Comparison of ENCODE assay signal across 25 cellular contexts in the genomic region with DNA sequence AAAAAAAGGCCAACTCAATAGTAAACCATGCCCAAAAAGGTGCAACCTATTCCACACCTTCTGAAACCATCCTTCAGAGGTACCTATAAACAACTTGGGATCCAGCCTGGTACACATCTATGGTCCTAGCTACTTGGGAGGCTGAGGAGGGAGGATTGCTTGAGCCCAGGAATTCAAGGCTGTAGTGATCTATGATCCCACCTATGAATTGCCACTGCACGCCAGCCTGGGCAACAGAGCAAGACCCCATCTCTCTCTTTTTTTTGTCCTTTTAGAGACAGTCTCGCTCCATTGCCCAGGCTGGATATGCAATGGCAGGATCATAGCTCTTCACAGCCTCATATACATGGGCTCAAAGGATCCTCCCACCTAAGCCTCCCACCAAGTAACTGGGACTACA. TPM values are rescaled to one million over a fixed set of nuclear protein-coding genes. Genes with fewer than 3 reads are reported as not detected.
"Had no signal": no experiment of that assay in that cellular context is flagged by ENCODE, and none has a peak within 500 bp of the region (broad histone marks: within the 10 kb centered on the region; RNA-seq: fewer than 3 reads in every experiment).

No MANE protein-coding gene starts in this region.

- H3K4me3 Mint-ChIP-seq: activated CD8-positive, alpha-beta T cell treated with anti-CD3 and anti-CD28 coated beads for 36 hours; activated naive CD4-positive, alpha-beta T cell treated with anti-CD3 and anti-CD28 coated beads, Interleukin-2, amount 10 ng/mL, durations not matched to agents 7 days and 5 days; activated naive CD8-positive, alpha-beta T cell treated with anti-CD3 and anti-CD28 coated beads for 36 hours; activated T-cell treated with anti-CD3 and anti-CD28 coated beads, Interleukin-2, amount 50 U/mL, for 72 hours; T-cell had no signal

- H3K27me3 Mint-ChIP-seq: activated CD8-positive, alpha-beta T cell treated with anti-CD3 and anti-CD28 coated beads for 36 hours; activated naive CD4-positive, alpha-beta T cell treated with anti-CD3 and anti-CD28 coated beads, Interleukin-2, amount 10 ng/mL, durations not matched to agents 7 days and 5 days; activated naive CD8-positive, alpha-beta T cell treated with anti-CD3 and anti-CD28 coated beads for 36 hours; T-cell had no signal

- H3K27ac ChIP-seq: brain microvascular endothelial cell, cardiac muscle cell, SK-N-MC, VCaP had no signal

- DNase-seq: activated CD4-positive, alpha-beta T cell treated with anti-CD3 and anti-CD28 coated beads for 4 hours; activated CD8-positive, alpha-beta memory T cell treated with anti-CD3 and anti-CD28 coated beads, Interleukin-2, amount 50 U/mL, for 4 hours; activated CD8-positive, alpha-beta T cell treated with anti-CD3 and anti-CD28 coated beads for 36 hours; activated gamma-delta T cell treated with Interleukin-2 at 50 U/mL for 16 hours; activated naive CD4-positive, alpha-beta T cell treated with anti-CD3 and anti-CD28 coated beads, Interleukin-2, amount 10 ng/mL, durations not matched to agents 7 days and 5 days; activated naive CD8-positive, alpha-beta T cell treated with anti-CD3 and anti-CD28 coated beads for 36 hours; activated T-cell treated with anti-CD3 and anti-CD28 coated beads, Interleukin-2, amount 50 U/mL, for 72 hours; brain microvascular endothelial cell; cerebellar nuclear complex; KG1; NCI-H1048; NCI-H1930; NCI-H2171 treated with DMSO at 0.1 percent for 48 hours; NCI-H526 treated with DMSO at 0.1 percent for 48 hours; NCI-H82; T-cell; T-helper 2 cell had no signal

- H3K27me3 ChIP-seq: brain microvascular endothelial cell, cardiac muscle cell had no signal

- H3K27ac Mint-ChIP-seq: activated CD8-positive, alpha-beta T cell treated with anti-CD3 and anti-CD28 coated beads for 36 hours; activated naive CD4-positive, alpha-beta T cell treated with anti-CD3 and anti-CD28 coated beads, Interleukin-2, amount 10 ng/mL, durations not matched to agents 7 days and 5 days; activated naive CD8-positive, alpha-beta T cell treated with anti-CD3 and anti-CD28 coated beads for 36 hours; activated T-cell treated with anti-CD3 and anti-CD28 coated beads, Interleukin-2, amount 50 U/mL, for 72 hours; activated T-helper 2 cell treated with anti-CD3 and anti-CD28 coated beads, Interferon-gamma antibody, Interleukin-2, Interleukin-4, amounts not matched to agents 10 μg/mL and 5 μg/mL and 100 μg/mL, durations not matched to agents 14 hours and 24 hours and 36 hours; T-cell had no signal

- ATAC-seq: activated CD8-positive, alpha-beta T cell treated with anti-CD3 and anti-CD28 coated beads for 36 hours; activated T-cell treated with anti-CD3 and anti-CD28 coated beads, Interleukin-2, amount 50 U/mL, for 72 hours; Panc1; T-cell had no signal

- H3K4me3 ChIP-seq: cardiac muscle cell, SK-N-MC had no signal

- H3K9me3 Mint-ChIP-seq: activated CD8-positive, alpha-beta T cell treated with anti-CD3 and anti-CD28 coated beads for 36 hours; activated naive CD4-positive, alpha-beta T cell treated with anti-CD3 and anti-CD28 coated beads, Interleukin-2, amount 10 ng/mL, durations not matched to agents 7 days and 5 days; activated naive CD8-positive, alpha-beta T cell treated with anti-CD3 and anti-CD28 coated beads for 36 hours; activated T-cell treated with anti-CD3 and anti-CD28 coated beads, Interleukin-2, amount 50 U/mL, for 72 hours; activated T-helper 2 cell treated with anti-CD3 and anti-CD28 coated beads, Interferon-gamma antibody, Interleukin-2, Interleukin-4, amounts not matched to agents 10 μg/mL and 5 μg/mL and 100 μg/mL, durations not matched to agents 14 hours and 24 hours and 36 hours; T-cell had no signal

RNA-seq across cellular contexts. Expression of gene NANOS3, which starts 55.6 kb away (rescaled TPM):
- total RNA-seq: LHCN-M2, M059J, NCI-H460 had no signal
